In genomic region chr9:127578627-127578951, GRCh38 we compare ENCODE assay signal across 8 cellular contexts. TPM values are rescaled to one million over a fixed set of nuclear protein-coding genes. Genes with fewer than 3 reads are reported as not detected.
DNase-seq lines count a peak whose midpoint lies in the region; ATAC-seq and TF ChIP-seq lines count a peak whose summit lies in the region.

No MANE protein-coding gene starts in this region.

- intact Hi-C loops in tibial artery (cut with DNase I; ENCODE audit: low total_unique reads), result loop anchor here (5.0 kb wide), 2 partner anchors 36 to 56 kb away; no protein-coding TSS in a partner anchor

- DNase-seq in activated T-cell treated with anti-CD3 and anti-CD28 coated beads, Interleukin-2, amount 50 U/mL, for 72 hours, result no peak
- DNase-seq in activated T-cell treated with anti-CD3 and anti-CD28 coated beads, Interleukin-2, amount 50 U/mL, for 48 hours, result no peak
- no peak for DNase-seq in astrocyte of the spinal cord (ENCODE audit: low read depth, low spot score)
- no peak for DNase-seq in tibial artery

- H3K9ac ChIP-seq in liver (ENCODE audit: low read depth in 1 of 2, low read length in 2 of 2), result no peak overlapping the region

- H3K4me3 ChIP-seq in astrocyte of the spinal cord (ENCODE audit: low read depth, low read length) (peak overlapping the region; percentile 27), liver (ENCODE audit: low read depth in 1 of 3, low read length in 3 of 3) (no peak overlapping the region), tibial artery (peak overlapping the region; percentile 41 to 46)

- H3K9me3 Mint-ChIP-seq in activated T-cell treated with anti-CD3 and anti-CD28 coated beads, Interleukin-2, amount 50 U/mL, for 72 hours, result no peaks in the 10 kb centered on the region

- H3K27ac ChIP-seq in liver (ENCODE audit: low read depth in 1 of 2, low read length in 2 of 2) (peak overlapping the region; percentile 41 to 85), tibial artery (peak overlapping the region; percentile 92)

- H3K27me3 ChIP-seq in liver (ENCODE audit: control insufficient read depth in 4 of 4, insufficient read depth in 4 of 4, low read length in 3 of 4) (no peaks in the 10 kb centered on the region), tibial artery (no peaks in the 10 kb centered on the region)

- no peaks in the 10 kb centered on the region for H3K27me3 Mint-ChIP-seq in activated T-cell treated with anti-CD3 and anti-CD28 coated beads, Interleukin-2, amount 50 U/mL, for 72 hours (ENCODE audit: low read depth)

- ATAC-seq in activated T-cell treated with anti-CD3 and anti-CD28 coated beads, Interleukin-2, amount 50 U/mL, for 72 hours (replicated peaks in 1 of 2), result no peak
- ATAC-seq in GM19397 (IDR thresholded peaks at IDR 0.05; ENCODE audit: unreplicated experiment), result no peak
- no peak for ATAC-seq in HG02938 (IDR thresholded peaks at IDR 0.05; ENCODE audit: unreplicated experiment)
- ATAC-seq in HG03521 (IDR thresholded peaks at IDR 0.05; ENCODE audit: unreplicated experiment), result no peak

- no peak for TF ChIP-seq CTCF in astrocyte of the spinal cord (IDR thresholded peaks at IDR 0.05; ENCODE audit: low read depth, low read length)
- no peak for TF ChIP-seq CTCF in liver (IDR thresholded peaks at IDR 0.05; ENCODE audit: low read depth, low read length, missing input control)
- no peak for TF ChIP-seq CTCF in tibial artery (IDR thresholded peaks at IDR 0.05)

- peaks cover 0 to 2% (median 0%) of the 10 kb centered on the region in 4 donors for H3K4me1 ChIP-seq in liver (ENCODE audit: control insufficient read depth in 4 of 4, insufficient read depth in 4 of 4, low read length in 3 of 4)
- peaks cover 0 to 55% (median 41%) of the 10 kb centered on the region in 4 donors for H3K4me1 ChIP-seq in tibial artery

- peak overlapping the region; percentile 83 to 85 for H3K4me3 Mint-ChIP-seq in activated T-cell treated with anti-CD3 and anti-CD28 coated beads, Interleukin-2, amount 50 U/mL, for 72 hours

- H3K9me3 ChIP-seq in liver (ENCODE audit: control insufficient read depth in 4 of 4, low read length in 3 of 4) (no peaks in the 10 kb centered on the region), tibial artery (no peaks in the 10 kb centered on the region)

- no peak for TF ChIP-seq RAD21 in liver (IDR thresholded peaks at IDR 0.05)

- H3K4me1 Mint-ChIP-seq in activated T-cell treated with anti-CD3 and anti-CD28 coated beads, Interleukin-2, amount 50 U/mL, for 72 hours (ENCODE audit: low read depth), result peaks cover 54% of the 10 kb centered on the region

- H3K27ac Mint-ChIP-seq in activated T-cell treated with anti-CD3 and anti-CD28 coated beads, Interleukin-2, amount 50 U/mL, for 72 hours, result peak overlapping the region; percentile 89

- no peaks in the 10 kb centered on the region for H3K36me3 Mint-ChIP-seq in activated T-cell treated with anti-CD3 and anti-CD28 coated beads, Interleukin-2, amount 50 U/mL, for 72 hours (ENCODE audit: insufficient read depth in 2 of 2)

- WGBS in liver, result 46% methylated on average over 5 of the region's 5 CpGs

- H3K36me3 ChIP-seq in liver (ENCODE audit: control insufficient read depth in 4 of 4, insufficient read depth in 3 of 4, low read depth in 1 of 4, low read length in 3 of 4) (no peaks in the 10 kb centered on the region), tibial artery (no peaks in the 10 kb centered on the region)

- in situ Hi-C loops in astrocyte of the spinal cord (cut with HindIII; ENCODE audit: low sequenced_read_pairs), result no loop called here

TF ChIP-seq in liver, 16 proteins besides CTCF, POLR2A, EP300 and RAD21:
- TF ChIP-seq EGR1 (IDR thresholded peaks at IDR 0.05; ENCODE audit: low read depth in 2 of 2) (no peak), RXRA (IDR thresholded peaks at IDR 0.05) (no peak), ZBTB33 (IDR thresholded peaks at IDR 0.05) (no peak), JUND (IDR thresholded peaks at IDR 0.05) (no peak), MAX (IDR thresholded peaks at IDR 0.05) (no peak), HNF4A (conservative IDR thresholded peaks at IDR 0.05) (no peak), SP1 (IDR thresholded peaks at IDR 0.05) (no peak), HNF4G (IDR thresholded peaks at IDR 0.05) (no peak), FOXA1 (IDR thresholded peaks at IDR 0.05) (no peak), TAF1 (conservative IDR thresholded peaks at IDR 0.05) (no peak)
TF ChIP-seq in liver: peak in this region for 0.

RNA-seq across cellular contexts. Expression of gene STXBP1, which starts 33.5 kb away (rescaled TPM):
- 10 to 100 TPM; 14.5 to 26.6 TPM for total RNA-seq in activated T-cell treated with anti-CD3 and anti-CD28 coated beads, Interleukin-2, amount 50 U/mL, for 72 hours
- 1 to 10 TPM; 1.7 to 4.6 TPM for total RNA-seq in liver
- polyA plus RNA-seq in liver, result 1 to 10 TPM; 2.2 to 2.3 TPM

Comparison
In these comparisons a context has a peak if more than half of its experiments do, and no peak if none do; other contexts are left out.
1. H3K4me3 ChIP-seq: peak in astrocyte of the spinal cord (single experiment) and tibial artery (2 of 2); none in liver (0 of 3).